In the genomic region with DNA sequence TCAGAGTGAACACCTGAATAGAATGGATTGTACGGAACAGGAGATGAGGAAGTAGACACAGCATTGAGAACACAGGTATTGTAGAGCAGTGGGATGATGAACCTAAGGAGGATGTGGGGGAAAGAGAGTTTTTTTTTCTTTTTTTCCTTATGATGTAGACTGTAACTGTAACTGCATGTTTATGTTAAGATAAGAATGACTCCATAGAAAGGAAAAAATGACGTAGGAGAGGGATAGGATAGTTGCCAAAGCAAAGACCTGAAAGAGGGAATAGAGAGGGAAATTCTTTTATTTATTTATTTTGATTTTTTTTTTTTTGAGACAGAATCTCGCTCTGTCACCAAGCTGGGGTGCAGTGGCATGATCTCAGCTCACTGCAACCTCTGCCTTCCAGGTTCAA, we compare ENCODE assay signal across 29 cellular contexts.
"Had no signal": no experiment of that assay in that cellular context is flagged by ENCODE, and none has a peak within 500 bp of the region (broad histone marks: within the 10 kb centered on the region; RNA-seq: fewer than 3 reads in every experiment).

No MANE protein-coding gene starts in this region.

- H3K27me3 Mint-ChIP-seq: memory B cell, naive B cell, progenitor cell of endocrine pancreas had no signal

- H3K4me2 ChIP-seq: hepatocyte, smooth muscle cell had no signal

- ATAC-seq: foreskin keratinocyte; gastroesophageal sphincter; heart left ventricle; left lobe of liver; natural killer cell treated with Interleukin-12 subunit alpha and Interleukin-12 subunit beta and Interleukin-15 and Interleukin-18, amount 100 ng/mL, for 72 hours; pancreas; sciatic nerve had no signal

- H2AFZ ChIP-seq: hepatocyte had no signal

- H3K9me3 ChIP-seq: colonic mucosa, esophagus squamous epithelium, gastroesophageal sphincter, heart left ventricle, neutrophil, pancreas, stomach, thyroid gland had no signal

- H3K27ac Mint-ChIP-seq: dendritic cell treated with granulocyte-macrophage colony-stimulating factor and Interleukin-4, amounts not matched to agents 40 ng/mL and 50 ng/mL, for 4 days; memory B cell; natural killer cell treated with Interleukin-12 subunit alpha and Interleukin-12 subunit beta and Interleukin-15 and Interleukin-18, amount 100 ng/mL, for 72 hours; progenitor cell of endocrine pancreas had no signal

- H3K4me1 Mint-ChIP-seq: naive B cell had no signal

- H3K4me3 ChIP-seq: colonic mucosa, esophagus squamous epithelium, gastroesophageal sphincter, heart left ventricle, hepatocyte, lung, pancreas, smooth muscle cell, stomach, thyroid gland had no signal

- H3K9me3 Mint-ChIP-seq: dendritic cell treated with granulocyte-macrophage colony-stimulating factor and Interleukin-4, amounts not matched to agents 40 ng/mL and 50 ng/mL, for 4 days; memory B cell; naive B cell; natural killer cell treated with Interleukin-12 subunit alpha and Interleukin-12 subunit beta and Interleukin-15 and Interleukin-18, amount 100 ng/mL, for 72 hours; neural crest cell had no signal

- H3K36me3 ChIP-seq: colonic mucosa, pancreas, thyroid gland had no signal

- H3K27ac ChIP-seq: colonic mucosa, esophagus squamous epithelium, foreskin keratinocyte, gastroesophageal sphincter, heart left ventricle, hepatocyte, neutrophil, pancreas, stomach, thyroid gland had no signal

- H3K4me1 ChIP-seq: colonic mucosa, gastroesophageal sphincter, stomach had no signal

- H3K79me2 ChIP-seq: hepatocyte had no signal

- H3K4me3 Mint-ChIP-seq: dendritic cell treated with granulocyte-macrophage colony-stimulating factor and Interleukin-4, amounts not matched to agents 40 ng/mL and 50 ng/mL, for 4 days; memory B cell; naive B cell; natural killer cell treated with Interleukin-12 subunit alpha and Interleukin-12 subunit beta and Interleukin-15 and Interleukin-18, amount 100 ng/mL, for 72 hours; neural crest cell had no signal

- H3K27me3 ChIP-seq: colonic mucosa, esophagus squamous epithelium, foreskin keratinocyte, gastroesophageal sphincter, heart left ventricle, hepatocyte, pancreas, stomach, thyroid gland had no signal

- DNase-seq: colonic mucosa; effector memory CD4-positive, alpha-beta T cell; erythroblast; esophagus squamous epithelium; foreskin keratinocyte; heart left ventricle; kidney; naive B cell; pancreas; stimulated activated CD4-positive, alpha-beta T cell treated with anti-CD3 and anti-CD28 coated beads, Interleukin-12 subunit alpha, Interleukin-12 subunit beta, amount 100 ng/mL, for 4 hours; stimulated activated CD4-positive, alpha-beta T cell treated with anti-CD3 and anti-CD28 coated beads, Interleukin-1b, Interleukin-23, amount 100 ng/mL, for 48 hours; stimulated activated CD4-positive, alpha-beta T cell treated with anti-CD3 and anti-CD28 coated beads, Interleukin-4, amount 100 ng/mL, for 1 hour; stimulated activated CD8-positive, alpha-beta memory T cell treated with anti-CD3 and anti-CD28 coated beads, Interleukin-4, amount 100 ng/mL, for 48 hours; stimulated activated naive CD4-positive, alpha-beta T cell; stomach; thyroid gland; trophoblast cell had no signal

- FAIRE-seq: kidney, pancreas had no signal
